In the genomic region with DNA sequence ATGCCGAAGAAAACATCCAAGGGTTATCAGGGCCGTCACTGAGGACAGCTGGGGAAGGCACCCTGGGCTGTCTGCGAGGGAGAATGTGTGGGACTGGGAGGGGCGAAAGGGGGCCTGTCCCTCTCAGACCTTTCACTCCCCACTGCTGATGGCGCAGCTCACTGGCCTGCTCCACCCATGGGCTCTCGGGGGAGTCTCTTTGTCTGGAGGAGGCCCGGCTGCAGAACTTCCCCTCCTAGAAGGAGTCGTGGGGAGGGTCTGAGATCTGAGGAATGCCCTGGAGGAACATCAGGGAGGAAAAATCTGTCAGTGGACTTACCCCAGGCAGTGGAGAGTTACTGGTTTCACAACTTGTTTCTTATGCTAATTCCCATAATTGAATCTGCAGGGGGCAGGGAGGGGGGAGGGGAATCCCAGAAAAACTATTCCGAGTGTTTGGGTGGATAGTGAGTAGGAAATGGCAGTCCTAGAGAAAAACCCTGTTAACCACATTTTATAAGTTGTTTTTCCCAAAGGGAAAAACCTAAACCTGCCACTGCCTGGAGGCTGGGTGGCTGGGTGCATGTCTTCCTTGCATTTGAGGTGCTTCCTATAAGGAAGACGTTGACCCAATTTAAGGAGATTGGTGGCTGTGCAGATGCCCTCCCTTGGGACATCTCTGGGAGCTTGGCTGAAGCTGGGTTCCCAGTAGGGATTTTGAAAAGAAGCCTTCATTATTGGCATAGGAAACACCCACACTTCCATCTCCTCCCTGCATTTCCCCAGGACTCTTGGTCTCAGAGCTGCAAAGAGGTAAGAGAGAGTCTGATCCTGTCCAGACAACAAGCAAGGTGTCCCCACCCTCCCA, we compare ENCODE assay signal across 1 cellular context.
TF ChIP-seq lines count a peak whose summit lies in the region.

No MANE protein-coding gene starts in this region.

TF ChIP-seq in GM12878, 131 proteins besides CTCF, POLR2A, EP300 and RAD21:
- TF ChIP-seq FOS (IDR thresholded peaks at IDR 0.05; ENCODE audit: borderline replicate concordance, extremely low read depth, insufficient read length) (no peak), HDGF (IDR thresholded peaks at IDR 0.05) (no peak), IKZF1 (conservative IDR thresholded peaks at IDR 0.05) (0 out of 2 replicates have a peak, but pooled peaks have one; percentile 24)
